29 cellular contexts compared by ENCODE assay signal in genomic region chr3:117202415-117202814, GRCh38.
"Had no signal": no experiment of that assay in that cellular context is flagged by ENCODE, and none has a peak within 500 bp of the region (broad histone marks: within the 10 kb centered on the region; RNA-seq: fewer than 3 reads in every experiment).

No MANE protein-coding gene starts in this region.

- H3K27ac ChIP-seq: ascending aorta, cardiac muscle cell, SJSA1, WERI-Rb-1 had no signal

- H3K27me3 ChIP-seq: ascending aorta, cardiac muscle cell, SJSA1 had no signal

- DNase-seq: activated CD4-positive, alpha-beta memory T cell treated with anti-CD3 and anti-CD28 coated beads, Interleukin-2, amount 10 ng/mL, durations not matched to agents 7 days and 5 days; activated CD4-positive, alpha-beta T cell treated with anti-CD3 and anti-CD28 coated beads for 1 hour; activated CD4-positive, alpha-beta T cell treated with anti-CD3 and anti-CD28 coated beads for 48 hours; activated CD4-positive, CD25-positive, alpha-beta regulatory T cell; activated CD8-positive, alpha-beta memory T cell treated with anti-CD3 and anti-CD28 coated beads for 24 hours; activated CD8-positive, alpha-beta memory T cell treated with anti-CD3 and anti-CD28 coated beads, Interleukin-2, amount 10 ng/mL, durations not matched to agents 7 days and 5 days; activated CD8-positive, alpha-beta memory T cell treated with anti-CD3 and anti-CD28 coated beads, Interleukin-2, amount 50 U/mL, for 48 hours; activated effector memory CD4-positive, alpha-beta T cell treated with Interleukin-2 at 50 U/mL for 16 hours; activated naive CD4-positive, alpha-beta T cell treated with anti-CD3 and anti-CD28 coated beads, Interleukin-2, amount 10 ng/mL, durations not matched to agents 7 days and 5 days; activated naive CD8-positive, alpha-beta T cell treated with anti-CD3 and anti-CD28 coated beads, Interleukin-2, amount 50 U/mL, for 24 hours; activated T-cell treated with anti-CD3 and anti-CD28 coated beads, Interleukin-2, amount 50 U/mL, for 48 hours; amygdala; NCI-H1092 treated with DMSO at 0.1 percent for 48 hours; NCI-H1417; NCI-H1694; NCI-H2029; NCI-H2107; NCI-H226; NCI-H446 treated with DMSO at 0.1 percent for 48 hours; NCI-H524 treated with DMSO at 0.1 percent for 48 hours; RPMI8226; SHP77 treated with DMSO at 0.1 percent for 48 hours; T1000; WERI-Rb-1 had no signal

- H3K9me3 ChIP-seq: ascending aorta, SJSA1 had no signal

- H3K4me3 ChIP-seq: ascending aorta, cardiac muscle cell, K562, SJSA1 had no signal

- H3K4me1 ChIP-seq: ascending aorta, SJSA1 had no signal

- ATAC-seq: activated CD8-positive, alpha-beta memory T cell treated with anti-CD3 and anti-CD28 coated beads, Interleukin-2, amount 10 ng/mL, durations not matched to agents 7 days and 5 days; activated naive CD8-positive, alpha-beta T cell treated with anti-CD3 and anti-CD28 coated beads, Interleukin-2, amount 50 U/mL, for 24 hours; K562; Panc1 had no signal

- H3K36me3 ChIP-seq: ascending aorta, cardiac muscle cell, SJSA1, WERI-Rb-1 had no signal
